24 cellular contexts compared by ENCODE assay signal in genomic region chr5:80713640-80714039, GRCh38. TPM values are rescaled to one million over a fixed set of nuclear protein-coding genes. Genes with fewer than 3 reads are reported as not detected.
DNase-seq lines count a peak whose midpoint lies in the region; ATAC-seq, FAIRE-seq and TF ChIP-seq lines count a peak whose summit lies in the region.
"Had no signal": no experiment of that assay in that cellular context is flagged by ENCODE, and none has a peak within 500 bp of the region (broad histone marks: within the 10 kb centered on the region; RNA-seq: fewer than 3 reads in every experiment).

No MANE protein-coding gene starts in this region.

- intact Hi-C loops in HepG2 (cut with micrococcal nuclease; ENCODE audit: unreplicated experiment) (loop anchor here (1.0 to 10.0 kb wide), 3 partner anchors 221 to 481 kb away; partner anchors contain the start of gene RASGRF2), right lobe of liver (cut with DNase I) (no loop called here), endothelial cell of umbilical vein (cut with micrococcal nuclease) (loop anchor here (5.0 kb wide), 1 partner anchor 249 kb away; the partner anchor contains the start of gene RASGRF2), posterior cingulate gyrus (cut with DNase I) (no loop called here)

- POLR2A ChIA-PET in HepG2 (lab: Yijun Ruan, JAX): no interaction called here
- POLR2A ChIA-PET in endothelial cell of umbilical vein (lab: Charles Lee): no interaction called here

- H3K9ac ChIP-seq in HepG2 (ENCODE audit: insufficient read depth, low read depth, low read length) (peak overlapping the region; percentile 21; the same call in 1 of the 2 replicates), endothelial cell of umbilical vein (replicated peaks; ENCODE audit: extremely low read depth, insufficient read depth, low read length) (no peak overlapping the region)

- H2AFZ ChIP-seq in HepG2 (ENCODE audit: low read length) (no peak overlapping the region), endothelial cell of umbilical vein (ENCODE audit: low read depth, low read length) (no peak overlapping the region)
- H2AFZ ChIP-seq: GM23338 had no signal

- TF ChIP-seq CTCF in HepG2 (CRISPR knock-in tag; IDR thresholded peaks at IDR 0.05): no peak
- no peak for TF ChIP-seq CTCF in right lobe of liver (IDR thresholded peaks at IDR 0.05)
- no peak for TF ChIP-seq CTCF in endothelial cell of umbilical vein (IDR thresholded peaks at IDR 0.05; ENCODE audit: extremely low read depth in 1 of 2, insufficient read depth in 1 of 2, low read depth in 1 of 2, low read length in 2 of 2)

- BruUV-seq in HepG2 (replicated peaks; lab: Mats Ljungman, UMichigan): no TSS peak
- no TSS peak for BruUV-seq in endothelial cell of umbilical vein (replicated peaks; lab: Mats Ljungman, UMichigan)

- ATAC-seq in HepG2: no peak
- no peak for ATAC-seq in right lobe of liver
- ATAC-seq in stimulated activated effector memory CD8-positive, alpha-beta T cell treated with anti-CD3 and anti-CD28 coated beads, Interleukin-12 subunit alpha, Interleukin-12 subunit beta, amount 100 ng/mL, for 72 hours: peak; percentile 62
- no peak for ATAC-seq in GM21717 (IDR thresholded peaks at IDR 0.05; ENCODE audit: unreplicated experiment)
- ATAC-seq: GM23338, HCT116 had no signal

- H3K27ac ChIP-seq in HepG2 (ENCODE audit: extremely low read length, insufficient read depth, low read length): peak overlapping the region; percentile 56
- no peak overlapping the region for H3K27ac ChIP-seq in right lobe of liver
- H3K27ac ChIP-seq in endothelial cell of umbilical vein (ENCODE audit: insufficient read depth, low read depth, low read length): no peak overlapping the region
- H3K27ac ChIP-seq: Peyer's patch had no signal

- peak overlapping the region; percentile 32 for H3K27ac Mint-ChIP-seq in stimulated activated effector memory CD8-positive, alpha-beta T cell treated with anti-CD3 and anti-CD28 coated beads, Interleukin-12 subunit alpha, Interleukin-12 subunit beta, amount 100 ng/mL, for 72 hours
- H3K27ac Mint-ChIP-seq: B cell, GM23338 had no signal

- in situ Hi-C loops in HepG2 (cut with HindIII; ENCODE audit: extremely low pct_ligation_motif_present, low pct_unique_long_range_greater_than_20kb): loop anchor here (25.0 kb wide), 1 partner anchor 474 kb away; no protein-coding TSS in a partner anchor

- TF ChIP-seq RAD21 in HepG2 (CRISPR knock-in tag; IDR thresholded peaks at IDR 0.05): no peak

- H3K36me3 Mint-ChIP-seq in stimulated activated effector memory CD8-positive, alpha-beta T cell treated with anti-CD3 and anti-CD28 coated beads, Interleukin-12 subunit alpha, Interleukin-12 subunit beta, amount 100 ng/mL, for 72 hours: peaks cover 27% of the 10 kb centered on the region

- DNase-seq in HepG2 (ENCODE audit: low spot score) (no peak), right lobe of liver (no peak), endothelial cell of umbilical vein (ENCODE audit: low read depth, low spot score) (peak; percentile 19), kidney tubule cell (ENCODE audit: low spot score) (peak; percentile 32), posterior cingulate gyrus (no peak), kidney glomerular epithelial cell (lab: John Stamatoyannopoulos, UW) (no peak)
- DNase-seq in stimulated activated effector memory CD8-positive, alpha-beta T cell treated with anti-CD3 and anti-CD28 coated beads, Interleukin-12 subunit alpha, Interleukin-12 subunit beta, amount 100 ng/mL, for 72 hours (ENCODE audit: low spot score in 2 of 2): no peak
- DNase-seq: 8988T; COR-L47; DMS 273 treated with DMSO at 0.1 percent for 48 hours; DND-41; MM.1S; NCI-H1092; NCI-H1436 treated with DMSO at 0.1 percent for 48 hours; NCI-H2029; NCI-H2171; NK-92 treated with Interleukin-12 subunit alpha and Interleukin-12 subunit beta, amount 100 ng/mL, for 24 hours; Peyer's patch; SHP77 had no signal

- H3K4me2 ChIP-seq in HepG2 (ENCODE audit: low read depth, low read length) (no peak overlapping the region), endothelial cell of umbilical vein (ENCODE audit: insufficient read depth, low read length) (no peak overlapping the region)
- H3K4me2 ChIP-seq: GM23338 had no signal

- H3K36me3 ChIP-seq in HepG2 (replicated peaks in 1 of 2; ENCODE audit: control insufficient read depth in 1 of 2, insufficient read depth in 2 of 2, low read length in 2 of 2) (peaks cover 4 to 6% of the 10 kb centered on the region in 2 experiments; a peak in 3 of 5 replicates), right lobe of liver (no peaks in the 10 kb centered on the region), endothelial cell of umbilical vein (ENCODE audit: control insufficient read depth in 2 of 2, extremely low read depth in 1 of 2, insufficient read depth in 2 of 2, low read length in 2 of 2) (no peaks in the 10 kb centered on the region)

- H3K9me3 Mint-ChIP-seq in stimulated activated effector memory CD8-positive, alpha-beta T cell treated with anti-CD3 and anti-CD28 coated beads, Interleukin-12 subunit alpha, Interleukin-12 subunit beta, amount 100 ng/mL, for 72 hours: no peaks in the 10 kb centered on the region
- H3K9me3 Mint-ChIP-seq: GM23338 had no signal

- no peaks in the 10 kb centered on the region for H3K9me1 ChIP-seq in endothelial cell of umbilical vein (replicated peaks; ENCODE audit: control insufficient read depth, extremely low read depth, insufficient read depth, low read length)

- H3K79me2 ChIP-seq in HepG2 (ENCODE audit: insufficient read depth, low read length) (no peaks in the 10 kb centered on the region), endothelial cell of umbilical vein (ENCODE audit: control insufficient read depth, insufficient read depth, low read length) (no peaks in the 10 kb centered on the region)

- WGBS in HepG2 (ENCODE audit: low lambda C conversion rate): 98% methylated on average over 5 of the region's 5 CpGs
- 79% methylated on average over 3 of the region's 5 CpGs for WGBS in right lobe of liver (ENCODE audit: insufficient coverage, low coverage, low lambda C conversion rate, missing lambda C conversion rate)

- TF ChIP-seq EP300 in HepG2 (IDR thresholded peaks at IDR 0.05; ENCODE audit: low read depth in 2 of 2, low read length in 2 of 2) (no peak), HepG2 (CRISPR knock-in tag; IDR thresholded peaks at IDR 0.05; ENCODE audit: borderline replicate concordance) (no peak)

- H3K9me3 ChIP-seq in HepG2 (ENCODE audit: low read length) (no peaks in the 10 kb centered on the region), right lobe of liver (no peaks in the 10 kb centered on the region), endothelial cell of umbilical vein (replicated peaks; ENCODE audit: control insufficient read depth, insufficient read depth, low read length) (no peaks in the 10 kb centered on the region)
- H3K9me3 ChIP-seq: Peyer's patch had no signal

- peaks cover 31% of the 10 kb centered on the region for H3K4me1 ChIP-seq in HepG2 (ENCODE audit: insufficient read depth, low read length)
- H3K4me1 ChIP-seq in right lobe of liver: peaks cover 0 to 16% (median 5%) of the 10 kb centered on the region in 4 donors
- peaks cover 6% of the 10 kb centered on the region for H3K4me1 ChIP-seq in endothelial cell of umbilical vein (ENCODE audit: control insufficient read depth, extremely low read depth, insufficient read depth, low read length)
- H3K4me1 ChIP-seq: Peyer's patch had no signal

- dilution Hi-C loops in endothelial cell of umbilical vein (cut with MboI; ENCODE audit: extremely low pct_ligation_motif_present, low sequenced_read_pairs): no loop called here

- peaks cover 17% of the 10 kb centered on the region for H3K4me1 Mint-ChIP-seq in stimulated activated effector memory CD8-positive, alpha-beta T cell treated with anti-CD3 and anti-CD28 coated beads, Interleukin-12 subunit alpha, Interleukin-12 subunit beta, amount 100 ng/mL, for 72 hours
- H3K4me1 Mint-ChIP-seq: B cell had no signal

- TF ChIP-seq POLR2A in HepG2 (IDR thresholded peaks at IDR 0.05; ENCODE audit: insufficient read depth in 1 of 2, low read depth in 2 of 2, low read length in 2 of 2) (no peak), right lobe of liver (IDR thresholded peaks at IDR 0.05) (no peak), endothelial cell of umbilical vein (IDR thresholded peaks at IDR 0.05; ENCODE audit: low read depth, low read length) (no peak)

- no peaks in the 10 kb centered on the region for H4K20me1 ChIP-seq in HepG2 (ENCODE audit: insufficient read depth, low read length)
- H4K20me1 ChIP-seq in endothelial cell of umbilical vein (replicated peaks; ENCODE audit: control insufficient read depth, extremely low read depth, insufficient read depth, low read length): no peaks in the 10 kb centered on the region

- FAIRE-seq in HepG2 (lab: Jason Lieb, UNC) (no peak), endothelial cell of umbilical vein (lab: Jason Lieb, UNC) (no peak)
- FAIRE-seq: G401.6 had no signal

- no peaks in the 10 kb centered on the region for H3K27me3 ChIP-seq in HepG2 (ENCODE audit: control insufficient read depth in 1 of 2, insufficient read depth in 2 of 2, low read length in 2 of 2)
- H3K27me3 ChIP-seq in right lobe of liver: no peaks in the 10 kb centered on the region
- no peaks in the 10 kb centered on the region for H3K27me3 ChIP-seq in endothelial cell of umbilical vein (ENCODE audit: control insufficient read depth in 2 of 2, insufficient read depth in 2 of 2, low read length in 2 of 2)
- H3K27me3 ChIP-seq: Peyer's patch had no signal

- no peak overlapping the region for H3K4me3 ChIP-seq in HepG2 (replicated peaks in 1 of 3; ENCODE audit: insufficient read depth in 1 of 3, low read depth in 2 of 3, low read length in 3 of 3)
- H3K4me3 ChIP-seq in right lobe of liver: no peak overlapping the region
- H3K4me3 ChIP-seq in endothelial cell of umbilical vein (replicated peaks in 1 of 3; ENCODE audit: insufficient read depth in 1 of 3, low read depth in 1 of 3, low read length in 3 of 3): no peak overlapping the region
- H3K4me3 ChIP-seq: GM23338, Peyer's patch had no signal

- CTCF ChIA-PET in HepG2 (lab: Yijun Ruan, JAX; ENCODE audit: low intra/inter-chr PET ratio, low total read pairs) (no interaction called here), endothelial cell of umbilical vein (lab: Charles Lee) (interaction anchor here (0.9 kb wide), 1 partner anchor 394 kb away, joined by 3 read pairs; no protein-coding TSS in a partner anchor)

- H3K4me3 Mint-ChIP-seq in stimulated activated effector memory CD8-positive, alpha-beta T cell treated with anti-CD3 and anti-CD28 coated beads, Interleukin-12 subunit alpha, Interleukin-12 subunit beta, amount 100 ng/mL, for 72 hours: no peak overlapping the region
- H3K4me3 Mint-ChIP-seq: B cell, GM23338 had no signal

RNA-seq across cellular contexts. Expression of gene DHFR, which starts 58.9 kb away (rescaled TPM):
- 59.0 and 77.6 TPM in 2 replicates for total RNA-seq in HepG2 (2016; rRNA removed; fragmentation: Illumina TruSeq; extraction: Trizol)
- total RNA-seq in HepG2 (2016; cell fraction: cytosol; rRNA removed; fragmentation: Illumina TruSeq; extraction: Trizol; ENCODE audit: low read depth): 6.9 and 8.9 TPM in 2 replicates
- total RNA-seq in HepG2 (2016; cell fraction: insoluble cytoplasmic fraction; rRNA removed; fragmentation: Illumina TruSeq; extraction: Trizol): 60.7 and 85.7 TPM in 2 replicates
- total RNA-seq in HepG2 (2016; cell fraction: membrane; rRNA removed; fragmentation: Illumina TruSeq; extraction: Trizol): 30.0 and 33.9 TPM in 2 replicates
- total RNA-seq in HepG2 (2016; cell fraction: nucleus; rRNA removed; fragmentation: Illumina TruSeq; extraction: Trizol): 25.8 and 26.7 TPM in 2 replicates
- 15.4 and 22.8 TPM in 2 replicates for polyA plus RNA-seq in HepG2 (2011; rRNA removed)
- polyA plus RNA-seq in HepG2 (2011; cell fraction: cytosol; rRNA removed): 14.6 and 14.7 TPM in 2 replicates
- polyA plus RNA-seq in HepG2 (2011; cell fraction: nucleus; rRNA removed): 10.6 and 10.7 TPM in 2 replicates
- 9.9 and 21.3 TPM in 2 replicates for polyA plus RNA-seq in HepG2 (2012)
- polyA plus RNA-seq in HepG2 (2016; cell fraction: cytosol; fragmentation: Illumina TruSeq; extraction: Trizol; ENCODE audit: low read depth): 9.7 and 10.2 TPM in 2 replicates
- 91.9 and 106 TPM in 2 replicates for polyA plus RNA-seq in HepG2 (2016; cell fraction: insoluble cytoplasmic fraction; fragmentation: Illumina TruSeq; extraction: Trizol; ENCODE audit: low read depth)
- 23.7 and 24.9 TPM in 2 replicates for polyA plus RNA-seq in HepG2 (2016; cell fraction: membrane; fragmentation: Illumina TruSeq; extraction: Trizol; ENCODE audit: low read depth)
- polyA plus RNA-seq in HepG2 (2016; cell fraction: nucleus; fragmentation: Illumina TruSeq; extraction: Trizol; ENCODE audit: insufficient read depth, low read depth): 43.3 and 48.3 TPM in 2 replicates
- 17.6 and 77.2 TPM in 2 replicates for polyA minus RNA-seq in HepG2 (2011; rRNA and poly(A)+ RNA removed; ENCODE audit: low replicate concordance)
- polyA minus RNA-seq in HepG2 (2011; cell fraction: cytosol; rRNA and poly(A)+ RNA removed): 17.2 and 26.2 TPM in 2 replicates
- polyA minus RNA-seq in HepG2 (2011; cell fraction: nucleus; rRNA and poly(A)+ RNA removed): 14.4 and 17.8 TPM in 2 replicates
- 10 to 100 TPM; 15.3 to 29.2 (median 22.2) TPM for total RNA-seq in right lobe of liver
- 32.8 and 35.8 TPM in 2 replicates for total RNA-seq in endothelial cell of umbilical vein
- 11.4 and 17.6 TPM in 2 replicates for polyA plus RNA-seq in endothelial cell of umbilical vein
- polyA plus RNA-seq in endothelial cell of umbilical vein (2011; cell fraction: cytosol; rRNA removed): 23.3 and 25.7 TPM in 2 replicates
- 12.7 and 22.7 TPM in 2 replicates for polyA plus RNA-seq in endothelial cell of umbilical vein (2011; cell fraction: nucleus; rRNA removed)
- 13.6 and 27.8 TPM in 2 replicates for polyA plus RNA-seq in endothelial cell of umbilical vein (2012)
- polyA minus RNA-seq in endothelial cell of umbilical vein: 16.1 and 19.1 TPM in 2 replicates
- polyA minus RNA-seq in endothelial cell of umbilical vein (2011; cell fraction: cytosol; rRNA and poly(A)+ RNA removed): 98.7 TPM
- polyA minus RNA-seq in endothelial cell of umbilical vein (2011; cell fraction: nucleus; rRNA and poly(A)+ RNA removed): 6.9 and 12.2 TPM in 2 replicates

RNA-seq across cellular contexts. Expression of gene MSH3, which starts 59.2 kb away (rescaled TPM):
- total RNA-seq in HepG2 (2016; rRNA removed; fragmentation: Illumina TruSeq; extraction: Trizol) (16.4 and 19.6 TPM in 2 replicates), right lobe of liver (10 to 100 TPM in 4 of 6 experiments, 1 to 10 TPM in 2; 7.8 to 13.1 (median 10.8) TPM), endothelial cell of umbilical vein (10.5 and 13.0 TPM in 2 replicates)
- 21.1 and 23.7 TPM in 2 replicates for total RNA-seq in HepG2 (2016; cell fraction: cytosol; rRNA removed; fragmentation: Illumina TruSeq; extraction: Trizol; ENCODE audit: low read depth)
- 15.4 and 19.9 TPM in 2 replicates for total RNA-seq in HepG2 (2016; cell fraction: insoluble cytoplasmic fraction; rRNA removed; fragmentation: Illumina TruSeq; extraction: Trizol)
- total RNA-seq in HepG2 (2016; cell fraction: membrane; rRNA removed; fragmentation: Illumina TruSeq; extraction: Trizol): 14.0 TPM in 2 replicates
- 23.0 and 25.3 TPM in 2 replicates for total RNA-seq in HepG2 (2016; cell fraction: nucleus; rRNA removed; fragmentation: Illumina TruSeq; extraction: Trizol)
- polyA plus RNA-seq in HepG2 (2011; rRNA removed) (2.9 and 4.0 TPM in 2 replicates), endothelial cell of umbilical vein (1.4 and 2.0 TPM in 2 replicates)
- polyA plus RNA-seq in HepG2 (2011; cell fraction: cytosol; rRNA removed): 1.9 and 2.5 TPM in 2 replicates
- 1.6 and 1.7 TPM in 2 replicates for polyA plus RNA-seq in HepG2 (2011; cell fraction: nucleus; rRNA removed)
- 5.0 and 6.0 TPM in 2 replicates for polyA plus RNA-seq in HepG2 (2012)
- polyA plus RNA-seq in HepG2 (2016; cell fraction: cytosol; fragmentation: Illumina TruSeq; extraction: Trizol; ENCODE audit: low read depth): 0.79 and 0.83 TPM in 2 replicates
- polyA plus RNA-seq in HepG2 (2016; cell fraction: insoluble cytoplasmic fraction; fragmentation: Illumina TruSeq; extraction: Trizol; ENCODE audit: low read depth): 11.2 and 11.9 TPM in 2 replicates
- polyA plus RNA-seq in HepG2 (2016; cell fraction: membrane; fragmentation: Illumina TruSeq; extraction: Trizol; ENCODE audit: low read depth): 2.0 and 2.1 TPM in 2 replicates
- polyA plus RNA-seq in HepG2 (2016; cell fraction: nucleus; fragmentation: Illumina TruSeq; extraction: Trizol; ENCODE audit: insufficient read depth, low read depth): 6.7 and 7.3 TPM in 2 replicates
- 4.5 and 8.0 TPM in 2 replicates for polyA minus RNA-seq in HepG2 (2011; rRNA and poly(A)+ RNA removed; ENCODE audit: low replicate concordance)
- polyA minus RNA-seq in HepG2 (2011; cell fraction: cytosol; rRNA and poly(A)+ RNA removed): 6.8 and 7.2 TPM in 2 replicates
- 25.1 and 28.5 TPM in 2 replicates for polyA minus RNA-seq in HepG2 (2011; cell fraction: nucleus; rRNA and poly(A)+ RNA removed)
- polyA plus RNA-seq in endothelial cell of umbilical vein (2011; cell fraction: cytosol; rRNA removed): 3.7 and 4.0 TPM in 2 replicates
- polyA plus RNA-seq in endothelial cell of umbilical vein (2011; cell fraction: nucleus; rRNA removed): 4.1 and 5.5 TPM in 2 replicates
- polyA plus RNA-seq in endothelial cell of umbilical vein (2012): 4.7 and 7.3 TPM in 2 replicates
- polyA minus RNA-seq in endothelial cell of umbilical vein: 5.8 and 6.0 TPM in 2 replicates
- polyA minus RNA-seq in endothelial cell of umbilical vein (2011; cell fraction: cytosol; rRNA and poly(A)+ RNA removed): 13.9 TPM
- 16.1 and 17.7 TPM in 2 replicates for polyA minus RNA-seq in endothelial cell of umbilical vein (2011; cell fraction: nucleus; rRNA and poly(A)+ RNA removed)

Comparison
In these comparisons a context has a peak if more than half of its experiments do, and no peak if none do; other contexts are left out.
1. intact Hi-C loops: an anchor here in HepG2 (1.0 to 10.0 kb wide) and endothelial cell of umbilical vein (5.0 kb wide); none called in right lobe of liver and posterior cingulate gyrus.
2. DNase-seq: peak in endothelial cell of umbilical vein (single experiment) and kidney tubule cell (single experiment); none in HepG2 (single experiment), right lobe of liver (0 of 3), stimulated activated effector memory CD8-positive, alpha-beta T cell treated with anti-CD3 and anti-CD28 coated beads, Interleukin-12 subunit alpha, Interleukin-12 subunit beta, amount 100 ng/mL, for 72 hours (0 of 2), posterior cingulate gyrus (0 of 10) and kidney glomerular epithelial cell (single experiment).